ENCODE assay signal across 11 cellular contexts in the genomic region with DNA sequence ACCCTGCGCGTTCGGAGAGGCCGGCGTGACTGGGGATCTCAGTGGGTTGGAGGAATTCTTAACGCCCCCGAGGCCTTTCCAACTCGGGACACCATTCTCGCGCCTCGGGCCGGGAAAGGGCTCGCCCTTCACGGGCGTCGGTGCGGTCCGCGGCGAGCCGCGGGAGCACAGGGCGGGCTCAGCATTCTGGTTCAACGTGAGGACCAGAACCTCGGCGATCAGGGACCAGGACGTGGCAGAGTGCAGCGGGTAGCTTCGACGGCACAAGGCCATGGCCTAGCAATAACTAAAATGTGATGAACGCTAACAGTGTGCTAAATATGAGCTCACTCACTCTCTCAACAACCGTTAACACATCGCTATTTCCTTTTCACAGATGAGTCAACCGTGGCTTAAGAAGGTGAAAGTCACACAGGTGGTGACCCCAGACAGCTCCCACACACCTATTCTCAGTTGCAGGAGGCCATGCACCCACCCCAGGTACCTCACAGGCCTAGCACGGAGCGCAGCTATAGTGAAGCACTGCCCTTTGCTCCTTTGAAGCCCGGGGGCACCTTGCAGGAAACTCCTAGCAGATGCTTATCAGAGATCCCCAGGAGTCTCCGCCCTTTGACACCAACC. TPM values are rescaled to one million over a fixed set of nuclear protein-coding genes. Genes with fewer than 3 reads are reported as not detected.
DNase-seq lines count a peak whose midpoint lies in the region; ATAC-seq, FAIRE-seq and TF ChIP-seq lines count a peak whose summit lies in the region.
"Had no signal": no experiment of that assay in that cellular context is flagged by ENCODE, and none has a peak within 500 bp of the region (broad histone marks: within the 10 kb centered on the region; RNA-seq: fewer than 3 reads in every experiment).

No MANE protein-coding gene starts in this region.

- no peak overlapping the region for H3K27ac Mint-ChIP-seq in MCF 10A (ENCODE audit: low read depth, unreplicated experiment)
- H3K27ac Mint-ChIP-seq: activated B cell treated with CpG ODN at 0.5 μM for 24 hours had no signal

- H2AK5ac ChIP-seq in IMR-90 (ENCODE audit: low read depth, low read length): no peak overlapping the region

- H3K4me3 ChIP-seq in breast epithelium (peak overlapping the region; percentile 9 to 52 (median 29)), IMR-90 (ENCODE audit: insufficient read depth, low read depth, low read length) (no peak overlapping the region), keratinocyte (ENCODE audit: control insufficient read depth in 2 of 3, extremely low read depth in 1 of 3, insufficient read depth in 2 of 3, low read depth in 1 of 3, low read length in 3 of 3) (peak overlapping the region in 1 of 3 experiments; percentile 44), vagina (peak overlapping the region in 1 of 2 donors; percentile 14)

- H3K9me3 Mint-ChIP-seq in MCF 10A (ENCODE audit: unreplicated experiment): no peaks in the 10 kb centered on the region
- H3K9me3 Mint-ChIP-seq: activated B cell treated with CpG ODN at 0.5 μM for 24 hours had no signal

- H3K9me1 ChIP-seq in IMR-90 (ENCODE audit: insufficient read depth, low read length) (no peaks in the 10 kb centered on the region), keratinocyte (ENCODE audit: control insufficient read depth, extremely low read depth, insufficient read depth, low read length) (no peaks in the 10 kb centered on the region)

- H3K4me2 ChIP-seq in IMR-90 (ENCODE audit: low read depth, low read length) (peak overlapping the region; percentile 42; the same call in 1 of the 2 replicates), keratinocyte (ENCODE audit: control insufficient read depth, extremely low read depth, insufficient read depth, low read depth, low read length) (peak overlapping the region; percentile 78)

- H3K9me3 ChIP-seq in breast epithelium (no peaks in the 10 kb centered on the region), IMR-90 (ENCODE audit: control insufficient read depth, insufficient read depth, low read length) (peaks cover 3% of the 10 kb centered on the region; the same call in 1 of the 2 replicates), keratinocyte (ENCODE audit: control insufficient read depth, low read depth, low read length) (no peaks in the 10 kb centered on the region), vagina (no peaks in the 10 kb centered on the region)
- H3K9me3 ChIP-seq: heart left ventricle had no signal

- TF ChIP-seq CTCF in breast epithelium (IDR thresholded peaks at IDR 0.05) (no peak), MCF 10A (IDR thresholded peaks at IDR 0.05; ENCODE audit: unreplicated experiment) (no peak), IMR-90 (conservative IDR thresholded peaks at IDR 0.05; ENCODE audit: low read depth, low read length) (no peak), keratinocyte (optimal IDR thresholded peaks at IDR 0.05 in 1 of 3, IDR thresholded peaks at IDR 0.05 in 1 of 3, conservative IDR thresholded peaks at IDR 0.05 in 1 of 3; ENCODE audit: extremely low read depth in 1 of 3, insufficient read depth in 2 of 3, low read length in 3 of 3) (no peak), vagina (IDR thresholded peaks at IDR 0.05) (no peak)

- no peak overlapping the region for H4K8ac ChIP-seq in IMR-90 (ENCODE audit: low read depth in 2 of 2, low read length in 2 of 2)

- peaks cover 4 to 97% of the 10 kb centered on the region in 2 donors for H3K27me3 ChIP-seq in breast epithelium
- peaks cover 91% of the 10 kb centered on the region for H3K27me3 ChIP-seq in IMR-90 (ENCODE audit: control insufficient read depth, insufficient read depth, low read length)
- H3K27me3 ChIP-seq in keratinocyte (ENCODE audit: control insufficient read depth, extremely low read depth, insufficient read depth, low read length): peaks cover 2% of the 10 kb centered on the region
- peaks cover 9% of the 10 kb centered on the region for H3K27me3 ChIP-seq in vagina

- TF ChIP-seq POLR2A in breast epithelium (IDR thresholded peaks at IDR 0.05) (no peak), IMR-90 (IDR thresholded peaks at IDR 0.05; ENCODE audit: low read depth, low read length) (no peak), vagina (IDR thresholded peaks at IDR 0.05) (no peak)

- no peak overlapping the region for H4K5ac ChIP-seq in IMR-90 (ENCODE audit: low read depth, low read length)

- BruUV-seq in MCF 10A (replicated peaks; lab: Mats Ljungman, UMichigan) (no TSS peak), IMR-90 (replicated peaks; lab: Mats Ljungman, UMichigan) (no TSS peak)

- H3K23ac ChIP-seq in IMR-90 (ENCODE audit: low read depth, low read length): no peak overlapping the region

- H2BK15ac ChIP-seq in IMR-90 (ENCODE audit: low read depth, low read length): no peak overlapping the region

- POLR2A ChIA-PET in MCF 10A (lab: Yijun Ruan, JAX): interaction anchor here (1.0 to 2.5 kb wide), 2 partner anchors 266 to 703 kb away, joined by 5 to 11 read pairs; no protein-coding TSS in a partner anchor
- POLR2A ChIA-PET in IMR-90 (lab: Charles Lee; ENCODE audit: unreplicated experiment): no interaction called here

- H2BK120ac ChIP-seq in IMR-90 (ENCODE audit: low read depth, low read length): no peak overlapping the region

- no peak overlapping the region for H3K56ac ChIP-seq in IMR-90 (ENCODE audit: extremely low read depth, insufficient read depth, low read length)

- peak overlapping the region; percentile 10 for H2AK9ac ChIP-seq in IMR-90 (replicated peaks; ENCODE audit: low read depth, low read length, poor library complexity)

- H3K4me1 ChIP-seq in breast epithelium (peaks cover 4 to 15% of the 10 kb centered on the region in 2 donors), IMR-90 (ENCODE audit: control insufficient read depth, insufficient read depth, low read length) (no peaks in the 10 kb centered on the region), keratinocyte (ENCODE audit: control insufficient read depth, extremely low read depth, insufficient read depth, low read length) (peaks cover 10% of the 10 kb centered on the region), vagina (peaks cover 54% of the 10 kb centered on the region)

- H3K36me3 Mint-ChIP-seq in MCF 10A (ENCODE audit: insufficient read depth, unreplicated experiment): no peaks in the 10 kb centered on the region

- H3K4me1 Mint-ChIP-seq in MCF 10A (ENCODE audit: insufficient read depth, unreplicated experiment): no peaks in the 10 kb centered on the region

- no peak overlapping the region for H3K18ac ChIP-seq in IMR-90 (ENCODE audit: low read depth, low read length)

- no peaks in the 10 kb centered on the region for H3K79me1 ChIP-seq in IMR-90 (ENCODE audit: low read depth in 1 of 2, low read length in 2 of 2)

- H2AFZ ChIP-seq in IMR-90 (replicated peaks; ENCODE audit: low read length, poor library complexity): no peak overlapping the region
- peak overlapping the region; percentile 41 for H2AFZ ChIP-seq in keratinocyte (ENCODE audit: control insufficient read depth, low read length)

- intact Hi-C loops in breast epithelium (cut with DNase I; ENCODE audit: low total_unique reads) (loop anchor here (5.0 kb wide), 1 partner anchor 1289 kb away; no protein-coding TSS in a partner anchor), MCF 10A (cut with micrococcal nuclease) (loop anchor here (1.0 to 10.0 kb wide), 6 partner anchors 147 to 703 kb away; a partner anchor contains a TSS), IMR-90 (cut with micrococcal nuclease) (loop anchor here (1.0 to 10.0 kb wide), 3 partner anchors 507 to 921 kb away; a partner anchor contains a TSS), vagina (cut with DNase I) (loop anchor here (10.0 kb wide), 1 partner anchor 707 kb away; no protein-coding TSS in a partner anchor)

- 4% methylated on average over 24 of the region's 38 CpGs; no CpG with 5 or more reads in 1 of the 2 experiments for WGBS in IMR-90 (ENCODE audit: extremely low coverage in 2 of 2, insufficient read length in 1 of 2), 2 experiments

- H4K91ac ChIP-seq in IMR-90 (ENCODE audit: insufficient read depth, low read depth, low read length): no peak overlapping the region

- H3K9ac ChIP-seq in IMR-90 (ENCODE audit: low read depth, low read length): no peak overlapping the region
- peak overlapping the region; percentile 18 for H3K9ac ChIP-seq in keratinocyte (ENCODE audit: control insufficient read depth, extremely low read depth, insufficient read depth, low read length)

- peak overlapping the region in 1 of 2 donors; percentile 43 for H3K27ac ChIP-seq in breast epithelium
- no peak overlapping the region for H3K27ac ChIP-seq in IMR-90 (ENCODE audit: insufficient read depth, low read length)
- no peak overlapping the region for H3K27ac ChIP-seq in keratinocyte (ENCODE audit: control insufficient read depth, insufficient read depth, low read length)
- peak overlapping the region; percentile 61 for H3K27ac ChIP-seq in vagina
- H3K27ac ChIP-seq: heart left ventricle had no signal

- ATAC-seq in IMR-90 (ENCODE audit: low read depth) (peak; percentile 10; the same call in 1 of the 2 replicates), GM19023 (IDR thresholded peaks at IDR 0.05; ENCODE audit: unreplicated experiment) (no peak), HG03025 (IDR thresholded peaks at IDR 0.05; ENCODE audit: low FRiP score, unreplicated experiment) (no peak)

- H2BK20ac ChIP-seq in IMR-90 (ENCODE audit: low read depth, low read length): no peak overlapping the region

- H3K4ac ChIP-seq in IMR-90 (ENCODE audit: low read depth, low read length): no peak overlapping the region

- H3K36me3 ChIP-seq in breast epithelium (no peaks in the 10 kb centered on the region), IMR-90 (ENCODE audit: control insufficient read depth, insufficient read depth, low read length) (no peaks in the 10 kb centered on the region), keratinocyte (ENCODE audit: control insufficient read depth in 2 of 2, extremely low read depth in 1 of 2, insufficient read depth in 2 of 2, low read length in 2 of 2) (no peaks in the 10 kb centered on the region), vagina (no peaks in the 10 kb centered on the region)
- H3K36me3 ChIP-seq: heart left ventricle had no signal

- no peak overlapping the region for H2BK5ac ChIP-seq in IMR-90 (ENCODE audit: low read depth, low read length, poor library complexity, severe bottlenecking)

- H3K14ac ChIP-seq in IMR-90 (replicated peaks; ENCODE audit: low read depth, low read length): no peak overlapping the region

- H4K20me1 ChIP-seq in IMR-90 (ENCODE audit: insufficient read depth, low read length): no peaks in the 10 kb centered on the region
- H4K20me1 ChIP-seq in keratinocyte (ENCODE audit: control insufficient read depth, extremely low read depth, insufficient read depth, low read length): no peaks in the 10 kb centered on the region

- no peak overlapping the region for H3K4me3 Mint-ChIP-seq in MCF 10A (ENCODE audit: unreplicated experiment)
- H3K4me3 Mint-ChIP-seq: activated B cell treated with CpG ODN at 0.5 μM for 24 hours had no signal

- in situ Hi-C loops in IMR-90 (cut with MboI; ENCODE audit: low sequenced_read_pairs): no loop called here

- CTCF ChIA-PET in MCF 10A (lab: Yijun Ruan, JAX): interaction anchor here (0.5 to 3.7 kb wide), 35 partner anchors 9 to 1101 kb away, joined by 3 to 87 read pairs (median 4); no protein-coding TSS in a partner anchor
- CTCF ChIA-PET in IMR-90 (lab: Yijun Ruan, JAX): interaction anchor here (0.5 to 1.2 kb wide), 3 partner anchors 117 to 721 kb away, joined by 3 read pairs; no protein-coding TSS in a partner anchor

- H3K79me2 ChIP-seq in keratinocyte (ENCODE audit: control insufficient read depth, insufficient read depth, low read length): no peaks in the 10 kb centered on the region

- dilution Hi-C loops in IMR-90 (cut with HindIII; ENCODE audit: low sequenced_read_pairs, unreplicated experiment): no loop called here
- dilution Hi-C loops in keratinocyte (cut with MboI; ENCODE audit: extremely low pct_ligation_motif_present, low sequenced_read_pairs): no loop called here

- peaks cover 28% of the 10 kb centered on the region for H3K27me3 Mint-ChIP-seq in MCF 10A (ENCODE audit: insufficient read depth, unreplicated experiment)

- TF ChIP-seq RAD21 in IMR-90 (IDR thresholded peaks at IDR 0.05; ENCODE audit: low read length): no peak

- DNase-seq in breast epithelium (ENCODE audit: low spot score in 2 of 2): no peak
- no peak for DNase-seq in MCF 10A (ENCODE audit: unreplicated experiment)
- no peak for DNase-seq in IMR-90
- no peak for DNase-seq in keratinocyte (ENCODE audit: low read depth, low spot score)
- DNase-seq in vagina (ENCODE audit: extremely low spot score in 2 of 2): no peak
- DNase-seq in RCC 7860 (ENCODE audit: low spot score): no peak
- DNase-seq: activated B cell treated with CpG ODN at 0.5 μM for 24 hours, heart left ventricle, NCI-H526 treated with DMSO at 0.1 percent for 48 hours had no signal

- FAIRE-seq in keratinocyte (lab: Jason Lieb, UNC) (peak; percentile 80), RCC 7860 (lab: Jason Lieb, UNC) (no peak)

RNA-seq across cellular contexts. Expression of a gene that starts 4.5 kb away (rescaled TPM):
- total RNA-seq in breast epithelium (1 to 10 TPM in 1 of 3 donors, under 1 TPM in 2; 0.29 to 7.8 (median 0.98) TPM), MCF 10A (2022) (not detected in 2 replicates), IMR-90 (2012; rRNA removed) (not detected in 2 replicates), vagina (0.74 TPM)
- polyA plus RNA-seq in IMR-90 (2012; rRNA removed) (not detected in 2 replicates), keratinocyte (1.2 to 2.8 TPM (median 2.4 TPM) in 3 replicates)
- polyA plus RNA-seq in IMR-90 (2012; cell fraction: cytosol; rRNA removed): not detected in 2 replicates
- not detected in 2 replicates for polyA plus RNA-seq in IMR-90 (2012; cell fraction: nucleus; rRNA removed; ENCODE audit: low replicate concordance)
- 3.0 TPM for polyA plus RNA-seq in keratinocyte (2011; ENCODE audit: low read depth)
- polyA plus RNA-seq in keratinocyte (2011; cell fraction: cytosol; rRNA removed): 3.1 and 3.2 TPM in 2 replicates
- 1.4 and 2.1 TPM in 2 replicates for polyA plus RNA-seq in keratinocyte (2011; cell fraction: nucleus; rRNA removed)
- polyA plus RNA-seq in keratinocyte (2012; ENCODE audit: low replicate concordance): 1.5 and 3.1 TPM in 2 replicates
- 0.23 to 0.32 TPM (median 0.30 TPM) in 3 replicates for polyA minus RNA-seq in keratinocyte
- not detected for polyA minus RNA-seq in keratinocyte (2011; cell fraction: cytosol; rRNA and poly(A)+ RNA removed)
- not detected in 2 replicates for polyA minus RNA-seq in keratinocyte (2011; cell fraction: nucleus; rRNA and poly(A)+ RNA removed)
- total RNA-seq: activated B cell treated with CpG ODN at 0.5 μM for 24 hours had no signal
